ENCODE assay signal across 38 cellular contexts in genomic region chr16:52539197-52539596, GRCh38. TPM values are rescaled to one million over a fixed set of nuclear protein-coding genes. Genes with fewer than 3 reads are reported as not detected.
"Had no signal": no experiment of that assay in that cellular context is flagged by ENCODE, and none has a peak within 500 bp of the region (broad histone marks: within the 10 kb centered on the region; RNA-seq: fewer than 3 reads in every experiment).

No MANE protein-coding gene starts in this region.

- H3K9me3 ChIP-seq: adrenal gland, body of pancreas, breast epithelium had no signal

- H3K4me3 ChIP-seq: adrenal gland, body of pancreas, breast epithelium had no signal

- H3K4me3 Mint-ChIP-seq: activated B cell treated with CpG ODN at 0.5 μM for 24 hours; activated CD4-positive, alpha-beta memory T cell treated with anti-CD3 and anti-CD28 coated beads for 36 hours; activated CD4-positive, alpha-beta T cell treated with anti-CD3 and anti-CD28 coated beads, Interleukin-2, amount 10 ng/mL, durations not matched to agents 24 days and 14 days; activated CD8-positive, alpha-beta T cell treated with anti-CD3 and anti-CD28 coated beads for 36 hours; activated naive CD4-positive, alpha-beta T cell treated with anti-CD3 and anti-CD28 coated beads, Interleukin-2, amount 10 ng/mL, durations not matched to agents 7 days and 5 days; activated naive CD4-positive, alpha-beta T cell treated with anti-CD3 and anti-CD28 coated beads, Interleukin-2, amount 50 U/mL, for 24 hours; activated naive CD8-positive, alpha-beta T cell; activated T-cell treated with anti-CD3 and anti-CD28 coated beads, Interleukin-2, amount 50 U/mL, for 4 hours; activated T-cell treated with anti-CD3 and anti-CD28 coated beads, Interleukin-2, amount 50 U/mL, for 72 hours; activated T-helper 1 cell treated with anti-CD3 and anti-CD28 coated beads, Interleukin-12 subunit alpha, Interleukin-12 subunit beta, Interleukin-2, Interleukin-4 antibody, amounts not matched to agents 30 ng/mL and 10 ng/mL and 1 ng/mL, durations not matched to agents 14 hours and 24 hours and 36 hours; T-helper 1 cell treated with Interleukin-12 subunit alpha and Interleukin-12 subunit beta and Interleukin-4 antibody, amounts not matched to agents 30 μg/mL and 1 μg/mL, for 36 hours; T-helper 2 cell treated with Interferon-gamma antibody and Interleukin-4, amounts not matched to agents 5 μg/mL and 100 μg/mL, for 36 hours had no signal

- H3K9me3 Mint-ChIP-seq: activated B cell treated with CpG ODN at 0.5 μM for 24 hours; activated CD4-positive, alpha-beta T cell treated with anti-CD3 and anti-CD28 coated beads, Interleukin-2, amount 10 ng/mL, durations not matched to agents 24 days and 14 days; activated CD8-positive, alpha-beta T cell treated with anti-CD3 and anti-CD28 coated beads for 36 hours; activated T-cell treated with anti-CD3 and anti-CD28 coated beads, Interleukin-2, amount 50 U/mL, for 4 hours; activated T-helper 1 cell treated with anti-CD3 and anti-CD28 coated beads, Interleukin-12 subunit alpha, Interleukin-12 subunit beta, Interleukin-2, Interleukin-4 antibody, amounts not matched to agents 30 ng/mL and 10 ng/mL and 1 ng/mL, durations not matched to agents 14 hours and 24 hours and 36 hours; T-helper 1 cell treated with Interleukin-12 subunit alpha and Interleukin-12 subunit beta and Interleukin-4 antibody, amounts not matched to agents 30 μg/mL and 1 μg/mL, for 36 hours; T-helper 2 cell treated with Interferon-gamma antibody and Interleukin-4, amounts not matched to agents 5 μg/mL and 100 μg/mL, for 36 hours had no signal

- H3K27ac Mint-ChIP-seq: activated B cell treated with CpG ODN at 0.5 μM for 24 hours; activated CD4-positive, alpha-beta memory T cell treated with anti-CD3 and anti-CD28 coated beads for 36 hours; activated CD4-positive, alpha-beta T cell treated with anti-CD3 and anti-CD28 coated beads, Interleukin-2, amount 10 ng/mL, durations not matched to agents 24 days and 14 days; activated CD8-positive, alpha-beta T cell treated with anti-CD3 and anti-CD28 coated beads for 36 hours; activated naive CD4-positive, alpha-beta T cell treated with anti-CD3 and anti-CD28 coated beads, Interleukin-2, amount 10 ng/mL, durations not matched to agents 7 days and 5 days; activated naive CD4-positive, alpha-beta T cell treated with anti-CD3 and anti-CD28 coated beads, Interleukin-2, amount 50 U/mL, for 24 hours; activated naive CD8-positive, alpha-beta T cell; activated T-cell treated with anti-CD3 and anti-CD28 coated beads, Interleukin-2, amount 50 U/mL, for 72 hours; activated T-helper 1 cell treated with anti-CD3 and anti-CD28 coated beads, Interleukin-12 subunit alpha, Interleukin-12 subunit beta, Interleukin-2, Interleukin-4 antibody, amounts not matched to agents 30 ng/mL and 10 ng/mL and 1 ng/mL, durations not matched to agents 14 hours and 24 hours and 36 hours; activated T-helper 2 cell treated with anti-CD3 and anti-CD28 coated beads, Interferon-gamma antibody, Interleukin-2, Interleukin-4, amounts not matched to agents 10 μg/mL and 5 μg/mL and 100 μg/mL, durations not matched to agents 14 hours and 24 hours and 36 hours; T-helper 1 cell treated with Interleukin-12 subunit alpha and Interleukin-12 subunit beta and Interleukin-4 antibody, amounts not matched to agents 30 μg/mL and 1 μg/mL, for 36 hours; T-helper 2 cell treated with Interferon-gamma antibody and Interleukin-4, amounts not matched to agents 5 μg/mL and 100 μg/mL, for 36 hours had no signal

- H3K27ac ChIP-seq: adrenal gland, body of pancreas, brain microvascular endothelial cell, breast epithelium, WERI-Rb-1 had no signal

- DNase-seq: activated B cell treated with CpG ODN at 0.5 μM for 24 hours; activated CD4-positive, alpha-beta memory T cell treated with anti-CD3 and anti-CD28 coated beads for 36 hours; activated CD4-positive, alpha-beta T cell treated with anti-CD3 and anti-CD28 coated beads for 4 hours; activated CD4-positive, alpha-beta T cell treated with anti-CD3 and anti-CD28 coated beads, Interleukin-2, amount 10 ng/mL, durations not matched to agents 24 days and 14 days; activated CD4-positive, alpha-beta T cell treated with anti-CD3 and anti-CD28 coated beads, Interleukin-2, amount 50 U/mL, for 1 hour; activated CD4-positive, alpha-beta T cell treated with anti-CD3 and anti-CD28 coated beads, Interleukin-2, amount 50 U/mL, for 4 hours; activated CD4-positive, CD25-positive, alpha-beta regulatory T cell treated with anti-CD3 and anti-CD28 coated beads, Interleukin-2, amount 50 U/mL, for 72 hours; activated CD8-positive, alpha-beta memory T cell treated with anti-CD3 and anti-CD28 coated beads, Interleukin-2, amount 50 U/mL, for 4 hours; activated CD8-positive, alpha-beta T cell treated with anti-CD3 and anti-CD28 coated beads for 36 hours; activated effector memory CD4-positive, alpha-beta T cell treated with Interleukin-2 at 50 U/mL for 16 hours; activated gamma-delta T cell; activated naive CD4-positive, alpha-beta T cell treated with anti-CD3 and anti-CD28 coated beads, Interleukin-2, amount 10 ng/mL, durations not matched to agents 7 days and 5 days; activated naive CD4-positive, alpha-beta T cell treated with Interleukin-2 at 50 U/mL for 16 hours; activated T-cell treated with anti-CD3 and anti-CD28 coated beads for 4 hours; activated T-cell treated with anti-CD3 and anti-CD28 coated beads, Interleukin-2, amount 50 U/mL, for 1 hour; activated T-cell treated with anti-CD3 and anti-CD28 coated beads, Interleukin-2, amount 50 U/mL, for 4 hours; activated T-cell treated with anti-CD3 and anti-CD28 coated beads, Interleukin-2, amount 50 U/mL, for 72 hours; adrenal gland; amniotic stem cell; aorta; body of pancreas; brain microvascular endothelial cell; central memory CD4-positive, alpha-beta T cell; T-helper 1 cell; T-helper 2 cell; T-helper 9 cell; WERI-Rb-1 had no signal

- H3K27me3 Mint-ChIP-seq: activated naive CD4-positive, alpha-beta T cell treated with anti-CD3 and anti-CD28 coated beads, Interleukin-2, amount 10 ng/mL, durations not matched to agents 7 days and 5 days had no signal

- H3K36me3 ChIP-seq: adrenal gland, brain microvascular endothelial cell, breast epithelium, WERI-Rb-1 had no signal

- H3K4me1 Mint-ChIP-seq: activated B cell treated with CpG ODN at 0.5 μM for 24 hours; activated CD4-positive, alpha-beta T cell treated with anti-CD3 and anti-CD28 coated beads, Interleukin-2, amount 10 ng/mL, durations not matched to agents 24 days and 14 days; activated naive CD4-positive, alpha-beta T cell treated with anti-CD3 and anti-CD28 coated beads, Interleukin-2, amount 10 ng/mL, durations not matched to agents 7 days and 5 days; activated naive CD4-positive, alpha-beta T cell treated with anti-CD3 and anti-CD28 coated beads, Interleukin-2, amount 50 U/mL, for 24 hours had no signal

- H3K4me1 ChIP-seq: adrenal gland, breast epithelium had no signal

- H3K36me3 Mint-ChIP-seq: activated CD4-positive, alpha-beta memory T cell treated with anti-CD3 and anti-CD28 coated beads for 36 hours; activated naive CD4-positive, alpha-beta T cell treated with anti-CD3 and anti-CD28 coated beads, Interleukin-2, amount 10 ng/mL, durations not matched to agents 7 days and 5 days; activated naive CD4-positive, alpha-beta T cell treated with anti-CD3 and anti-CD28 coated beads, Interleukin-2, amount 50 U/mL, for 24 hours; activated naive CD8-positive, alpha-beta T cell had no signal

- FAIRE-seq: astrocyte, TTC549 had no signal

- H3K27me3 ChIP-seq: body of pancreas, brain microvascular endothelial cell had no signal

RNA-seq across cellular contexts. Expression of gene TOX3, which starts 7.7 kb away (rescaled TPM):
- total RNA-seq: activated B cell treated with CpG ODN at 0.5 μM for 24 hours; activated CD4-positive, alpha-beta memory T cell treated with anti-CD3 and anti-CD28 coated beads for 36 hours; activated CD4-positive, alpha-beta T cell treated with anti-CD3 and anti-CD28 coated beads, Interleukin-2, amount 10 ng/mL, durations not matched to agents 24 days and 14 days; activated CD8-positive, alpha-beta memory T cell treated with anti-CD3 and anti-CD28 coated beads for 36 hours; activated CD8-positive, alpha-beta T cell treated with anti-CD3 and anti-CD28 coated beads for 36 hours; activated T-cell treated with anti-CD3 and anti-CD28 coated beads, Interleukin-2, amount 50 U/mL, for 72 hours; activated T-helper 1 cell treated with anti-CD3 and anti-CD28 coated beads, Interleukin-12 subunit alpha, Interleukin-12 subunit beta, Interleukin-2, Interleukin-4 antibody, amounts not matched to agents 30 ng/mL and 10 ng/mL and 1 ng/mL, durations not matched to agents 14 hours and 24 hours and 36 hours; activated T-helper 2 cell treated with anti-CD3 and anti-CD28 coated beads, Interferon-gamma antibody, Interleukin-2, Interleukin-4, amounts not matched to agents 10 μg/mL and 5 μg/mL and 100 μg/mL, durations not matched to agents 14 hours and 24 hours and 36 hours; aorta; cardiac septum had no signal
